In genomic region chr17:37220609-37220953, GRCh38 we compare ENCODE assay signal across 8 cellular contexts.
DNase-seq lines count a peak whose midpoint lies in the region; ATAC-seq and TF ChIP-seq lines count a peak whose summit lies in the region.

No MANE protein-coding gene starts in this region.

- H3F3A ChIP-seq in OCI-LY1 (ENCODE audit: insufficient read depth, low read length) = 0 out of 2 replicates have a peak, but pooled peaks cover 4% of the 10 kb centered on the region

- H3K36me3 ChIP-seq in GM06990 (ENCODE audit: control insufficient read depth, insufficient read depth, low read length) (peaks cover 2% of the 10 kb centered on the region), OCI-LY1 (ENCODE audit: insufficient read depth, low read length) (peaks cover 68% of the 10 kb centered on the region), ascending aorta (peaks cover 6 to 20% of the 10 kb centered on the region in 2 donors)

- no peak overlapping the region for H3K4me2 ChIP-seq in OCI-LY1 (ENCODE audit: low read length)

- H2AFZ ChIP-seq in OCI-LY1 (ENCODE audit: low read length) = no peak overlapping the region

- no peaks in the 10 kb centered on the region for H3K79me2 ChIP-seq in OCI-LY1 (ENCODE audit: insufficient read depth, low read length)

- DNase-seq in A172 (ENCODE audit: low spot score) (peak; percentile 24), GM06990 (ENCODE audit: extremely low read depth, insufficient read length) (no peak), dermis blood vessel endothelial cell (peak; percentile 66), occipital lobe (lab: John Stamatoyannopoulos, UW) (peak; percentile 10), ascending aorta (ENCODE audit: low spot score in 2 of 2) (no peak), middle frontal gyrus (ENCODE audit: extremely low spot score, low spot score) (no peak)

- TF ChIP-seq CTCF in GM06990 (IDR thresholded peaks at IDR 0.05; ENCODE audit: insufficient read depth, low read length, poor library complexity, severe bottlenecking) (peak; percentile 52), OCI-LY1 (IDR thresholded peaks at IDR 0.05; ENCODE audit: low read length) (peak; percentile 45), ascending aorta (IDR thresholded peaks at IDR 0.05) (no peak)

- ATAC-seq in HG03432 (IDR thresholded peaks at IDR 0.05; ENCODE audit: unreplicated experiment) = no peak

- no peak overlapping the region for H3K27ac ChIP-seq in OCI-LY1 (ENCODE audit: low read depth, low read length, poor library complexity, severe bottlenecking)
- no peak overlapping the region for H3K27ac ChIP-seq in ascending aorta

- H3K4me1 ChIP-seq in OCI-LY1 (ENCODE audit: insufficient read depth, low read length, severe bottlenecking) = peaks cover 4% of the 10 kb centered on the region
- H3K4me1 ChIP-seq in ascending aorta = no peaks in the 10 kb centered on the region

- no peaks in the 10 kb centered on the region for H3K27me3 ChIP-seq in GM06990 (replicated peaks; ENCODE audit: control insufficient read depth, insufficient read depth, low read length)
- no peaks in the 10 kb centered on the region for H3K27me3 ChIP-seq in OCI-LY1 (ENCODE audit: insufficient read depth, low read length)
- H3K27me3 ChIP-seq in ascending aorta = no peaks in the 10 kb centered on the region

- H3K4me3 ChIP-seq in GM06990 (replicated peaks; ENCODE audit: low read depth, low read length) = no peak overlapping the region
- no peak overlapping the region for H3K4me3 ChIP-seq in OCI-LY1 (ENCODE audit: low read depth, low read length, poor library complexity, severe bottlenecking)
- no peak overlapping the region for H3K4me3 ChIP-seq in ascending aorta

- no peaks in the 10 kb centered on the region for H3K9me3 ChIP-seq in OCI-LY1 (ENCODE audit: low read length)
- H3K9me3 ChIP-seq in ascending aorta = no peaks in the 10 kb centered on the region

- no peak overlapping the region for H3K9ac ChIP-seq in OCI-LY1 (ENCODE audit: low read length)

- no peaks in the 10 kb centered on the region for H4K20me1 ChIP-seq in OCI-LY1 (ENCODE audit: insufficient read depth, low read length)

- no peaks in the 10 kb centered on the region for H3K9me2 ChIP-seq in OCI-LY1 (ENCODE audit: low read depth, low read length)

- intact Hi-C loops in ascending aorta (cut with DNase I) = no loop called here

Comparison
In these comparisons a context has a peak if more than half of its experiments do, and no peak if none do; other contexts are left out.
1. DNase-seq: peak in A172 (single experiment), dermis blood vessel endothelial cell (single experiment) and occipital lobe (single experiment); none in GM06990 (single experiment), ascending aorta (0 of 2) and middle frontal gyrus (single experiment).
2. CTCF ChIP-seq: peak in GM06990 (single experiment) and OCI-LY1 (single experiment); none in ascending aorta (0 of 3).